In genomic region chr3:14623569-14624051, GRCh38 we compare ENCODE assay signal across 14 cellular contexts. TPM values are rescaled to one million over a fixed set of nuclear protein-coding genes. Genes with fewer than 3 reads are reported as not detected.
"Had no signal": no experiment of that assay in that cellular context is flagged by ENCODE, and none has a peak within 500 bp of the region (broad histone marks: within the 10 kb centered on the region; RNA-seq: fewer than 3 reads in every experiment).

No MANE protein-coding gene starts in this region.

- H3K27ac ChIP-seq: foreskin keratinocyte, pancreas, testis, upper lobe of left lung had no signal

- H3K27ac Mint-ChIP-seq: activated T-helper 1 cell treated with anti-CD3 and anti-CD28 coated beads, Interleukin-12 subunit alpha, Interleukin-12 subunit beta, Interleukin-2, Interleukin-4 antibody, amounts not matched to agents 30 ng/mL and 10 ng/mL and 1 ng/mL, durations not matched to agents 14 hours and 24 hours and 36 hours; immature natural killer cell; naive B cell; stimulated activated naive CD8-positive, alpha-beta T cell treated with anti-CD3 and anti-CD28 coated beads, Interleukin-15, amount 100 ng/mL, for 72 hours; T-helper 2 cell treated with Interferon-gamma antibody and Interleukin-4, amounts not matched to agents 5 μg/mL and 100 μg/mL, for 36 hours had no signal

- H3K4me1 ChIP-seq: foreskin keratinocyte had no signal

- H3K27me3 ChIP-seq: foreskin keratinocyte, pancreas, testis, upper lobe of left lung had no signal

- H3K9me3 Mint-ChIP-seq: activated T-helper 1 cell treated with anti-CD3 and anti-CD28 coated beads, Interleukin-12 subunit alpha, Interleukin-12 subunit beta, Interleukin-2, Interleukin-4 antibody, amounts not matched to agents 30 ng/mL and 10 ng/mL and 1 ng/mL, durations not matched to agents 14 hours and 24 hours and 36 hours; immature natural killer cell; stimulated activated naive CD8-positive, alpha-beta T cell treated with anti-CD3 and anti-CD28 coated beads, Interleukin-15, amount 100 ng/mL, for 72 hours; T-helper 2 cell treated with Interferon-gamma antibody and Interleukin-4, amounts not matched to agents 5 μg/mL and 100 μg/mL, for 36 hours had no signal

- H3K4me3 Mint-ChIP-seq: activated T-helper 1 cell treated with anti-CD3 and anti-CD28 coated beads, Interleukin-12 subunit alpha, Interleukin-12 subunit beta, Interleukin-2, Interleukin-4 antibody, amounts not matched to agents 30 ng/mL and 10 ng/mL and 1 ng/mL, durations not matched to agents 14 hours and 24 hours and 36 hours; immature natural killer cell; stimulated activated naive CD8-positive, alpha-beta T cell treated with anti-CD3 and anti-CD28 coated beads, Interleukin-15, amount 100 ng/mL, for 72 hours; T-helper 2 cell treated with Interferon-gamma antibody and Interleukin-4, amounts not matched to agents 5 μg/mL and 100 μg/mL, for 36 hours had no signal

- H3K4me2 ChIP-seq: smooth muscle cell had no signal

- H3K9me3 ChIP-seq: pancreas, testis, upper lobe of left lung had no signal

- ATAC-seq: foreskin keratinocyte; stimulated activated naive CD8-positive, alpha-beta T cell treated with anti-CD3 and anti-CD28 coated beads, Interleukin-15, amount 100 ng/mL, for 72 hours had no signal

- H3K4me3 ChIP-seq: pancreas, smooth muscle cell, testis, upper lobe of left lung had no signal

- H3K4me1 Mint-ChIP-seq: immature natural killer cell; naive B cell; stimulated activated naive CD8-positive, alpha-beta T cell treated with anti-CD3 and anti-CD28 coated beads, Interleukin-15, amount 100 ng/mL, for 72 hours had no signal

- H3K36me3 ChIP-seq: pancreas, upper lobe of left lung had no signal

- DNase-seq: activated CD4-positive, CD25-positive, alpha-beta regulatory T cell treated with anti-CD3 and anti-CD28 coated beads, Interleukin-2, amount 50 U/mL, for 72 hours; activated naive CD4-positive, alpha-beta T cell treated with Interleukin-2 at 50 U/mL for 16 hours; cerebellar nuclear complex; effector memory CD4-positive, alpha-beta T cell; foreskin keratinocyte; immature natural killer cell; naive B cell; pancreas; stimulated activated naive CD8-positive, alpha-beta T cell treated with anti-CD3 and anti-CD28 coated beads, Interleukin-15, amount 100 ng/mL, for 72 hours; testis; upper lobe of left lung had no signal

- H3K36me3 Mint-ChIP-seq: immature natural killer cell had no signal

RNA-seq across cellular contexts. Expression of gene C3orf20, which starts 51.3 kb away (rescaled TPM):
- total RNA-seq: foreskin keratinocyte, smooth muscle cell had no signal
- polyA plus RNA-seq: foreskin keratinocyte, immature natural killer cell, smooth muscle cell had no signal
